ENCODE assay signal across 15 cellular contexts in genomic region chr17:64067642-64068041, GRCh38. TPM values are rescaled to one million over a fixed set of nuclear protein-coding genes. Genes with fewer than 3 reads are reported as not detected.
DNase-seq lines count a peak whose midpoint lies in the region; ATAC-seq and TF ChIP-seq lines count a peak whose summit lies in the region.
"Had no signal": no experiment of that assay in that cellular context is flagged by ENCODE, and none has a peak within 500 bp of the region (broad histone marks: within the 10 kb centered on the region; RNA-seq: fewer than 3 reads in every experiment).

No MANE protein-coding gene starts in this region.

- no peak overlapping the region for H2AK9ac ChIP-seq in IMR-90 (replicated peaks; ENCODE audit: low read depth, low read length, poor library complexity)

- no peak overlapping the region for H3K23ac ChIP-seq in IMR-90 (ENCODE audit: low read depth, low read length)

- no peaks in the 10 kb centered on the region for H4K20me1 ChIP-seq in IMR-90 (ENCODE audit: insufficient read depth, low read length)

- TF ChIP-seq POLR2A in IMR-90 (IDR thresholded peaks at IDR 0.05; ENCODE audit: low read depth, low read length) (no peak), lower leg skin (IDR thresholded peaks at IDR 0.05) (no peak)

- peaks cover 2% of the 10 kb centered on the region; the same call in 1 of the 2 replicates for H3K4me1 ChIP-seq in IMR-90 (ENCODE audit: control insufficient read depth, insufficient read depth, low read length)
- H3K4me1 ChIP-seq in naive thymus-derived CD4-positive, alpha-beta T cell (ENCODE audit: control insufficient read depth in 2 of 2, insufficient read depth in 2 of 2, low read length in 2 of 2) = peaks cover 23 to 54% of the 10 kb centered on the region in 2 donors

- H3K4ac ChIP-seq in IMR-90 (ENCODE audit: low read depth, low read length) = no peak overlapping the region

- no peak overlapping the region for H3K27ac ChIP-seq in IMR-90 (ENCODE audit: insufficient read depth, low read length)
- H3K27ac ChIP-seq in naive thymus-derived CD4-positive, alpha-beta T cell (ENCODE audit: low read depth, low read length) = no peak overlapping the region
- H3K27ac ChIP-seq: RWPE1, thoracic aorta had no signal

- no peak overlapping the region for H3K18ac ChIP-seq in IMR-90 (ENCODE audit: low read depth, low read length)

- WGBS in IMR-90 (ENCODE audit: extremely low coverage in 2 of 2, insufficient read length in 1 of 2), 2 experiments = no CpG with 5 or more reads among the region's 3 CpGs
- WGBS in lower leg skin, 2 donors = 88% methylated on average over 3 of the region's 3 CpGs

- H3K4me3 ChIP-seq in IMR-90 (ENCODE audit: insufficient read depth, low read depth, low read length) = no peak overlapping the region
- no peak overlapping the region for H3K4me3 ChIP-seq in naive thymus-derived CD4-positive, alpha-beta T cell (ENCODE audit: low read length)
- H3K4me3 ChIP-seq in lower leg skin (ENCODE audit: low read depth, poor library complexity, severe bottlenecking) = no peak overlapping the region
- H3K4me3 ChIP-seq: thoracic aorta had no signal

- H3K9ac ChIP-seq in IMR-90 (ENCODE audit: low read depth, low read length) = no peak overlapping the region

- in situ Hi-C loops in IMR-90 (cut with MboI; ENCODE audit: low sequenced_read_pairs) = loop anchor here (5.0 kb wide), 1 partner anchor 60 kb away; no protein-coding TSS in a partner anchor

- H4K5ac ChIP-seq in IMR-90 (ENCODE audit: low read depth, low read length) = no peak overlapping the region

- TF ChIP-seq CTCF in IMR-90 (conservative IDR thresholded peaks at IDR 0.05; ENCODE audit: low read depth, low read length) (no peak), lower leg skin (IDR thresholded peaks at IDR 0.05) (no peak)

- H3K27ac Mint-ChIP-seq in activated CD4-positive, alpha-beta T cell treated with anti-CD3 and anti-CD28 coated beads for 36 hours = peak overlapping the region; percentile 93
- H3K27ac Mint-ChIP-seq in activated CD4-positive, alpha-beta memory T cell treated with anti-CD3 and anti-CD28 coated beads, Interleukin-2, amount 10 ng/mL, durations not matched to agents 7 days and 5 days = peak overlapping the region; percentile 96
- H3K27ac Mint-ChIP-seq in naive thymus-derived CD4-positive, alpha-beta T cell = peak overlapping the region in 6 of 9 donors; percentile 12 to 91 (median 80)

- H3K14ac ChIP-seq in IMR-90 (replicated peaks; ENCODE audit: low read depth, low read length) = no peak overlapping the region

- dilution Hi-C loops in IMR-90 (cut with HindIII; ENCODE audit: low sequenced_read_pairs, unreplicated experiment) = no loop called here

- no peak overlapping the region for H2BK120ac ChIP-seq in IMR-90 (ENCODE audit: low read depth, low read length)

- no peak overlapping the region for H3K4me3 Mint-ChIP-seq in activated CD4-positive, alpha-beta T cell treated with anti-CD3 and anti-CD28 coated beads for 36 hours
- peak overlapping the region; percentile 48 for H3K4me3 Mint-ChIP-seq in activated CD4-positive, alpha-beta memory T cell treated with anti-CD3 and anti-CD28 coated beads, Interleukin-2, amount 10 ng/mL, durations not matched to agents 7 days and 5 days
- peak overlapping the region in 6 of 10 donors; percentile 12 to 72 (median 46) for H3K4me3 Mint-ChIP-seq in naive thymus-derived CD4-positive, alpha-beta T cell
- H3K4me3 Mint-ChIP-seq: neural crest cell had no signal

- no peak overlapping the region for H3K56ac ChIP-seq in IMR-90 (ENCODE audit: extremely low read depth, insufficient read depth, low read length)

- no peaks in the 10 kb centered on the region for H3K27me3 ChIP-seq in IMR-90 (ENCODE audit: control insufficient read depth, insufficient read depth, low read length)
- no peaks in the 10 kb centered on the region for H3K27me3 ChIP-seq in naive thymus-derived CD4-positive, alpha-beta T cell (ENCODE audit: control insufficient read depth in 2 of 2, insufficient read depth in 2 of 2, low read length in 2 of 2)

- H3K9me3 Mint-ChIP-seq in activated CD4-positive, alpha-beta T cell treated with anti-CD3 and anti-CD28 coated beads for 36 hours (ENCODE audit: low read depth) = peaks cover 19% of the 10 kb centered on the region
- peaks cover 21% of the 10 kb centered on the region for H3K9me3 Mint-ChIP-seq in activated CD4-positive, alpha-beta memory T cell treated with anti-CD3 and anti-CD28 coated beads, Interleukin-2, amount 10 ng/mL, durations not matched to agents 7 days and 5 days
- H3K9me3 Mint-ChIP-seq in naive thymus-derived CD4-positive, alpha-beta T cell = peaks cover 6 to 33% (median 20%) of the 10 kb centered on the region in 11 donors

- H3K4me1 Mint-ChIP-seq in activated CD4-positive, alpha-beta T cell treated with anti-CD3 and anti-CD28 coated beads for 36 hours = peaks cover 53% of the 10 kb centered on the region
- peaks cover 61% of the 10 kb centered on the region for H3K4me1 Mint-ChIP-seq in activated CD4-positive, alpha-beta memory T cell treated with anti-CD3 and anti-CD28 coated beads, Interleukin-2, amount 10 ng/mL, durations not matched to agents 7 days and 5 days
- H3K4me1 Mint-ChIP-seq in naive thymus-derived CD4-positive, alpha-beta T cell = peaks cover 32 to 58% (median 46%) of the 10 kb centered on the region in 7 donors
- H3K4me1 Mint-ChIP-seq: neural crest cell had no signal

- H3K9me1 ChIP-seq in IMR-90 (ENCODE audit: insufficient read depth, low read length) = peaks cover 3% of the 10 kb centered on the region; the same call in 1 of the 2 replicates

- no peak overlapping the region for H2BK15ac ChIP-seq in IMR-90 (ENCODE audit: low read depth, low read length)

- peak; percentile 31 for ATAC-seq in activated CD4-positive, alpha-beta T cell treated with anti-CD3 and anti-CD28 coated beads for 36 hours
- ATAC-seq in IMR-90 (ENCODE audit: low read depth) (no peak), GM21619 (IDR thresholded peaks at IDR 0.05; ENCODE audit: unreplicated experiment) (no peak)
- ATAC-seq in naive thymus-derived CD4-positive, alpha-beta T cell = no peak

- CTCF ChIA-PET in activated CD4-positive, alpha-beta T cell treated with anti-CD3 and anti-CD28 coated beads for 36 hours (lab: Charles Lee) = interaction anchor here (0.8 to 10.6 kb wide), 7 partner anchors 8 to 78 kb away, joined by 3 to 172 read pairs (median 4); partner anchors contain the start of gene ERN1
- CTCF ChIA-PET in IMR-90 (lab: Yijun Ruan, JAX) = interaction anchor here (1.1 kb wide), 1 partner anchor 66 kb away, joined by 3 read pairs; no protein-coding TSS in a partner anchor
- CTCF ChIA-PET in activated CD4-positive, alpha-beta memory T cell treated with anti-CD3 and anti-CD28 coated beads, Interleukin-2, amount 10 ng/mL, durations not matched to agents 7 days and 5 days (lab: Charles Lee) = interaction anchor here (2.1 kb wide), 1 partner anchor 66 kb away, joined by 8 read pairs; no protein-coding TSS in a partner anchor
- CTCF ChIA-PET in naive thymus-derived CD4-positive, alpha-beta T cell (lab: Charles Lee) = interaction anchor here (1.1 kb wide), 2 partner anchors 38 to 66 kb away, joined by 3 to 4 read pairs; no protein-coding TSS in a partner anchor

- H2AK5ac ChIP-seq in IMR-90 (ENCODE audit: low read depth, low read length) = no peak overlapping the region

- peaks cover 80% of the 10 kb centered on the region for H3K36me3 Mint-ChIP-seq in activated CD4-positive, alpha-beta T cell treated with anti-CD3 and anti-CD28 coated beads for 36 hours (ENCODE audit: low read depth)
- peaks cover 100% of the 10 kb centered on the region for H3K36me3 Mint-ChIP-seq in activated CD4-positive, alpha-beta memory T cell treated with anti-CD3 and anti-CD28 coated beads, Interleukin-2, amount 10 ng/mL, durations not matched to agents 7 days and 5 days (ENCODE audit: low read depth)
- peaks cover 25 to 90% (median 59%) of the 10 kb centered on the region in 5 donors for H3K36me3 Mint-ChIP-seq in naive thymus-derived CD4-positive, alpha-beta T cell

- H2BK20ac ChIP-seq in IMR-90 (ENCODE audit: low read depth, low read length) = no peak overlapping the region

- no peak overlapping the region for H3K4me2 ChIP-seq in IMR-90 (ENCODE audit: low read depth, low read length)

- intact Hi-C loops in activated CD4-positive, alpha-beta T cell treated with anti-CD3 and anti-CD28 coated beads for 36 hours (cut with DNase I, micrococcal nuclease) = loop anchor here (1.0 to 2.0 kb wide), 3 partner anchors 14 to 43 kb away; no protein-coding TSS in a partner anchor
- intact Hi-C loops in IMR-90 (cut with micrococcal nuclease) (no loop called here), lower leg skin (cut with DNase I; ENCODE audit: low total_unique reads) (loop anchor here (10.0 kb wide), 1 partner anchor 67 kb away; the partner anchor contains the start of gene ERN1)
- intact Hi-C loops in naive thymus-derived CD4-positive, alpha-beta T cell (cut with micrococcal nuclease) = loop anchor here (2.0 to 5.0 kb wide), 5 partner anchors 15 to 63 kb away; partner anchors contain the start of gene ERN1 (in 1 of the 2)

- BruUV-seq in IMR-90 (replicated peaks; lab: Mats Ljungman, UMichigan) = no TSS peak

- no peak for DNase-seq in activated CD4-positive, alpha-beta T cell treated with anti-CD3 and anti-CD28 coated beads for 36 hours
- DNase-seq in activated CD4-positive, alpha-beta T cell treated with anti-CD3 and anti-CD28 coated beads for 4 hours = no peak
- DNase-seq in IMR-90 (peak; percentile 33), lower leg skin (ENCODE audit: low spot score in 2 of 2) (no peak), OCI-M1 (lab: John Stamatoyannopoulos, UW) (no peak)
- DNase-seq in activated CD4-positive, alpha-beta memory T cell treated with anti-CD3 and anti-CD28 coated beads, Interleukin-2, amount 10 ng/mL, durations not matched to agents 7 days and 5 days = no peak
- DNase-seq in naive thymus-derived CD4-positive, alpha-beta T cell = no peak
- DNase-seq: 8988T, cortex of kidney, foreskin fibroblast, NCI-H1694 had no signal

- POLR2A ChIA-PET in activated CD4-positive, alpha-beta T cell treated with anti-CD3 and anti-CD28 coated beads for 36 hours (lab: Charles Lee) = interaction anchor here (0.6 to 0.8 kb wide), 2 partner anchors 53 to 167 kb away, joined by 3 read pairs; no protein-coding TSS in a partner anchor
- POLR2A ChIA-PET in IMR-90 (lab: Charles Lee; ENCODE audit: unreplicated experiment) = no interaction called here
- POLR2A ChIA-PET in activated CD4-positive, alpha-beta memory T cell treated with anti-CD3 and anti-CD28 coated beads, Interleukin-2, amount 10 ng/mL, durations not matched to agents 7 days and 5 days (lab: Charles Lee) = interaction anchor here (0.8 to 9.6 kb wide), 8 partner anchors 9 to 121 kb away, joined by 3 to 85 read pairs (median 4); partner anchors contain the start of genes ERN1 and ICAM2
- POLR2A ChIA-PET in naive thymus-derived CD4-positive, alpha-beta T cell (lab: Charles Lee) = interaction anchor here (0.5 to 10.5 kb wide), 9 partner anchors 17 to 99 kb away, joined by 3 to 88 read pairs (median 7); partner anchors contain the start of genes ERN1 and ICAM2

- H3K27me3 Mint-ChIP-seq in activated CD4-positive, alpha-beta T cell treated with anti-CD3 and anti-CD28 coated beads for 36 hours = no peaks in the 10 kb centered on the region
- no peaks in the 10 kb centered on the region for H3K27me3 Mint-ChIP-seq in activated CD4-positive, alpha-beta memory T cell treated with anti-CD3 and anti-CD28 coated beads, Interleukin-2, amount 10 ng/mL, durations not matched to agents 7 days and 5 days
- no peaks in the 10 kb centered on the region for H3K27me3 Mint-ChIP-seq in naive thymus-derived CD4-positive, alpha-beta T cell

- TF ChIP-seq RAD21 in IMR-90 (IDR thresholded peaks at IDR 0.05; ENCODE audit: low read length) = no peak

- H3K36me3 ChIP-seq in IMR-90 (ENCODE audit: control insufficient read depth, insufficient read depth, low read length) = peaks cover 31% of the 10 kb centered on the region
- H3K36me3 ChIP-seq in naive thymus-derived CD4-positive, alpha-beta T cell (ENCODE audit: control insufficient read depth in 2 of 3, insufficient read depth in 3 of 3, low read length in 3 of 3) = peaks cover 7 to 70% (median 39%) of the 10 kb centered on the region in 3 experiments

- H3K79me1 ChIP-seq in IMR-90 (ENCODE audit: low read depth in 1 of 2, low read length in 2 of 2) = 0 out of 4 replicates have a peak, but pooled peaks cover 0 to 3% of the 10 kb centered on the region in 2 experiments

- H3K9me3 ChIP-seq in IMR-90 (ENCODE audit: control insufficient read depth, insufficient read depth, low read length) = peaks cover 14% of the 10 kb centered on the region
- peaks cover 0 to 19% (median 12%) of the 10 kb centered on the region in 3 experiments for H3K9me3 ChIP-seq in naive thymus-derived CD4-positive, alpha-beta T cell (ENCODE audit: control insufficient read depth in 2 of 3, low read length in 3 of 3)

- H2BK5ac ChIP-seq in IMR-90 (ENCODE audit: low read depth, low read length, poor library complexity, severe bottlenecking) = no peak overlapping the region

- H4K8ac ChIP-seq in IMR-90 (ENCODE audit: low read depth in 2 of 2, low read length in 2 of 2) = no peak overlapping the region

- no peak overlapping the region for H2AFZ ChIP-seq in IMR-90 (replicated peaks; ENCODE audit: low read length, poor library complexity)

- H4K91ac ChIP-seq in IMR-90 (ENCODE audit: insufficient read depth, low read depth, low read length) = no peak overlapping the region

RNA-seq across cellular contexts. Expression of gene ICAM2, which starts 47.2 kb away (rescaled TPM):
- total RNA-seq in activated CD4-positive, alpha-beta T cell treated with anti-CD3 and anti-CD28 coated beads for 36 hours = 10 to 100 TPM; 46.6 to 49.0 TPM
- total RNA-seq in IMR-90 (2012; rRNA removed) (0.28 TPM in 1 of 2 replicates, not detected in the other), lower leg skin (10 to 100 TPM; 11.5 to 26.8 (median 19.9) TPM)
- polyA plus RNA-seq in IMR-90 (2012; rRNA removed) = 0.12 and 0.17 TPM in 2 replicates
- polyA plus RNA-seq in IMR-90 (2012; cell fraction: cytosol; rRNA removed) = 0.38 and 0.51 TPM in 2 replicates
- 0.08 and 0.14 TPM in 2 replicates for polyA plus RNA-seq in IMR-90 (2012; cell fraction: nucleus; rRNA removed; ENCODE audit: low replicate concordance)
- total RNA-seq in activated CD4-positive, alpha-beta memory T cell treated with anti-CD3 and anti-CD28 coated beads, Interleukin-2, amount 10 ng/mL, durations not matched to agents 7 days and 5 days = 100 to 1,000 TPM; 118 to 122 TPM
- total RNA-seq in naive thymus-derived CD4-positive, alpha-beta T cell = 100 to 1,000 TPM in 2 of 5 experiments, 10 to 100 TPM in 3; 60.9 to 132 (median 92.3) TPM
- 100 to 1,000 TPM; 400 to 414 TPM for polyA plus RNA-seq in naive thymus-derived CD4-positive, alpha-beta T cell
- total RNA-seq: neural crest cell had no signal
